8 cellular contexts compared by ENCODE assay signal in the genomic region with DNA sequence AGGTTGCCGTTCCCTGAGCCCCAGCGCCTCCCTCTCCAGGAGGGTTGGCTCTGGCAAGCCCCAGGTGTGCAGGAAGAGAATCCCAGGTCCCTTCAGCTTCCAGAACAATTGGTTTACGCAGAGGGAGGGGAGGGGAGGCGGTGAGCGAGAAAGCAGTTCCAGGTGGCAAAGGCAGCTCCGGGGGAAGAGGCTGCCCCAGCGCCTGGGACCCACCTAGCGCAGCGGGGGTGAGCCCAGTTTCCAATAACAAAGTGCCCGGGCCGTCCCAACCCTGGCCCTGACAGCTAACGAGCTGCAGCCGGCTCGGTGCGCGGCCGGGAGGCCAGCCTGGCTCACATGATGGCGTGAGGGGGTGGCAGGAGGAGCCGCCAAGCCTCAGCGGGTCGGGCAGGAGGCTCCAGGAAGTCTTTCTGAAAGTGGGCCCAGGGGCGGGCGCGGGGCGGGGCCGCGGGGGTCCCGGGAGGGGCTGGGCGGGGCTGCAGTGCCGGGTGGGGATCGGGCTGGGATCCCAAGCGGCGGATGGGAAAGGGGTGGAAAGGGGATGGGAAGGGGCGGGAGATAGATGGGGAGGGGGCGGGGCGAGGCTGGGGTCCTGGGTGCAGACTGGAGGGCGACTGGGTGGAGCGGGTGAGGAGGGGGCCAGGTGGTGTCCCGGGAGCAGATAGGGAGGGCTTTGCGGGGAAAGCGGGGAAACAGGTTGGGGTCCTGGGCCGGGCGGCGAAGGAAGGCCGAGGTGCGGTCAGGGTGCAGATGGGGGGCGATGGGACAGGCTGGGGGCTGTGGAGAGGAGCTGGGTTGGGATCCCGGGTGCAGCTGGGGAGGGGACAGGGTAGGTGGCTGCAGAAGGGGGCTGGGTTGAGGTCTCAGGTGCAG. TPM values are rescaled to one million over a fixed set of nuclear protein-coding genes. Genes with fewer than 3 reads are reported as not detected.
DNase-seq lines count a peak whose midpoint lies in the region; ATAC-seq, FAIRE-seq and TF ChIP-seq lines count a peak whose summit lies in the region.

No MANE protein-coding gene starts in this region.

- H3K27ac Mint-ChIP-seq in activated T-cell treated with anti-CD3 and anti-CD28 coated beads, Interleukin-2, amount 50 U/mL, for 72 hours: no peak overlapping the region
- peak overlapping the region; percentile 86 to 97 (median 90) for H3K27ac Mint-ChIP-seq in naive thymus-derived CD8-positive, alpha-beta T cell

- no peaks in the 10 kb centered on the region for H3K27me3 Mint-ChIP-seq in activated T-cell treated with anti-CD3 and anti-CD28 coated beads, Interleukin-2, amount 50 U/mL, for 72 hours (ENCODE audit: low read depth)
- H3K27me3 Mint-ChIP-seq in naive thymus-derived CD8-positive, alpha-beta T cell: no peaks in the 10 kb centered on the region

- FAIRE-seq in RCC 7860 (lab: Jason Lieb, UNC): no peak

- H3K36me3 ChIP-seq in urinary bladder (ENCODE audit: insufficient read depth): no peaks in the 10 kb centered on the region

- H3K4me3 ChIP-seq in foreskin fibroblast (ENCODE audit: low read depth in 1 of 2, low read length in 2 of 2) (peak overlapping the region; percentile 19 to 24), urinary bladder (ENCODE audit: low read depth, low read length) (peak overlapping the region; percentile 14)

- POLR2A ChIA-PET in naive thymus-derived CD8-positive, alpha-beta T cell (lab: Charles Lee): interaction anchor here (0.6 to 4.0 kb wide), 7 partner anchors 14 to 179 kb away, joined by 3 to 31 read pairs (median 5); a partner anchor contains a TSS

- DNase-seq in activated effector memory CD4-positive, alpha-beta T cell treated with anti-CD3 and anti-CD28 coated beads, Interleukin-2, amount 50 U/mL, for 16 hours: peak; percentile 66
- DNase-seq in activated effector memory CD4-positive, alpha-beta T cell treated with Interleukin-2 at 50 U/mL for 16 hours: no peak
- peak; percentile 46 to 51 for DNase-seq in activated T-cell treated with anti-CD3 and anti-CD28 coated beads, Interleukin-2, amount 50 U/mL, for 72 hours
- DNase-seq in foreskin fibroblast (peak; percentile 19 to 80), RCC 7860 (ENCODE audit: low spot score) (no peak)
- peak in 8 of 10 donors; percentile 20 to 73 (median 43) for DNase-seq in naive thymus-derived CD8-positive, alpha-beta T cell

- TF ChIP-seq CTCF in foreskin fibroblast (IDR thresholded peaks at IDR 0.05; ENCODE audit: low read depth, low read length): no peak

- WGBS in urinary bladder: 11% methylated on average over 48 of the region's 48 CpGs

- peaks cover 3% of the 10 kb centered on the region for H3K4me1 ChIP-seq in urinary bladder (ENCODE audit: insufficient read depth)

- H3K9me3 Mint-ChIP-seq in activated T-cell treated with anti-CD3 and anti-CD28 coated beads, Interleukin-2, amount 50 U/mL, for 72 hours: no peaks in the 10 kb centered on the region
- no peaks in the 10 kb centered on the region for H3K9me3 Mint-ChIP-seq in naive thymus-derived CD8-positive, alpha-beta T cell

- H3K4me1 Mint-ChIP-seq in activated T-cell treated with anti-CD3 and anti-CD28 coated beads, Interleukin-2, amount 50 U/mL, for 72 hours (ENCODE audit: low read depth): peaks cover 43% of the 10 kb centered on the region
- H3K4me1 Mint-ChIP-seq in naive thymus-derived CD8-positive, alpha-beta T cell: peaks cover 29 to 68% (median 61%) of the 10 kb centered on the region in 4 donors

- H3K36me3 Mint-ChIP-seq in activated T-cell treated with anti-CD3 and anti-CD28 coated beads, Interleukin-2, amount 50 U/mL, for 72 hours (ENCODE audit: insufficient read depth in 2 of 2): no peaks in the 10 kb centered on the region
- peaks cover 0 to 5% (median 3%) of the 10 kb centered on the region in 3 donors for H3K36me3 Mint-ChIP-seq in naive thymus-derived CD8-positive, alpha-beta T cell

- H3K4me3 Mint-ChIP-seq in activated T-cell treated with anti-CD3 and anti-CD28 coated beads, Interleukin-2, amount 50 U/mL, for 72 hours: peak overlapping the region; percentile 69 to 77
- H3K4me3 Mint-ChIP-seq in naive thymus-derived CD8-positive, alpha-beta T cell: peak overlapping the region; percentile 78 to 92 (median 86)

- H3K27ac ChIP-seq in urinary bladder (ENCODE audit: low read depth): peak overlapping the region; percentile 89

- ATAC-seq in activated T-cell treated with anti-CD3 and anti-CD28 coated beads, Interleukin-2, amount 50 U/mL, for 72 hours (replicated peaks in 1 of 2): peak; percentile 67 to 72
- peak; percentile 74 to 84 for ATAC-seq in naive thymus-derived CD8-positive, alpha-beta T cell
- ATAC-seq in GM18868 (IDR thresholded peaks at IDR 0.05; ENCODE audit: unreplicated experiment): no peak

RNA-seq across cellular contexts. Expression of a gene that starts 22.8 kb away (rescaled TPM):
- total RNA-seq in activated T-cell treated with anti-CD3 and anti-CD28 coated beads, Interleukin-2, amount 50 U/mL, for 72 hours: 10 to 100 TPM; 60.4 to 65.3 TPM
- total RNA-seq in naive thymus-derived CD8-positive, alpha-beta T cell: 10 to 100 TPM; 86.4 to 91.0 TPM
- polyA plus RNA-seq in naive thymus-derived CD8-positive, alpha-beta T cell: 10 to 100 TPM; 17.7 to 31.0 (median 20.4) TPM
- 83.2 TPM for total RNA-seq in urinary bladder
- polyA plus RNA-seq in urinary bladder: 62.1 TPM

RNA-seq across cellular contexts. Expression of a gene that starts 48.7 kb away (rescaled TPM):
- total RNA-seq in activated T-cell treated with anti-CD3 and anti-CD28 coated beads, Interleukin-2, amount 50 U/mL, for 72 hours: not detected
- not detected for total RNA-seq in naive thymus-derived CD8-positive, alpha-beta T cell
- not detected for polyA plus RNA-seq in naive thymus-derived CD8-positive, alpha-beta T cell
- total RNA-seq in urinary bladder: 0.37 TPM
- polyA plus RNA-seq in urinary bladder: not detected

Comparison
In these comparisons a context has a peak if more than half of its experiments do, and no peak if none do; other contexts are left out.
1. DNase-seq: peak in activated effector memory CD4-positive, alpha-beta T cell treated with anti-CD3 and anti-CD28 coated beads, Interleukin-2, amount 50 U/mL, for 16 hours (single experiment), activated T-cell treated with anti-CD3 and anti-CD28 coated beads, Interleukin-2, amount 50 U/mL, for 72 hours (2 of 2), foreskin fibroblast (2 of 2) and naive thymus-derived CD8-positive, alpha-beta T cell (8 of 10); none in activated effector memory CD4-positive, alpha-beta T cell treated with Interleukin-2 at 50 U/mL for 16 hours (single experiment) and RCC 7860 (single experiment).